Comparison of ENCODE assay signal across 16 cellular contexts in the genomic region with DNA sequence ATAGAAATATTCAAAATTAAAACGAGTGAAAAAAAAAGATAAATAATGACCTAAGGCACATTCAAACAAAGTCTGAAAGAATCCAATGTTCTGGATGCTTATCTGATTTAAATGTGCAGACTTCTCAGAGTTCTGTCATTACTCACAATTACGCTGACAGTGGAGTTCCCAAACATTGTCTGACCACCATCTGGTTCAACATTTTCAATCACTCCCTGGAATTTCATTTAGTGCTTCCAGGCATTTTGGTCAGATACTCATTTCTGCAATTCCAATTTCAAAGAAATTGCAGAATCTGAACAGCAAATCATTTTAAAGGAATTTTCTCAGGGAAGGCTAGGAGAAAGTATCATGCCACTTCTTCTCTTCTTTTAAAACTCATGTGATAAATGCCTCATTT.
A peak's percentile ranks its signal among the peaks of the same experiment; 100 is the strongest.
DNase-seq lines count a peak whose midpoint lies in the region; ATAC-seq lines count a peak whose summit lies in the region.
"Had no signal": no experiment of that assay in that cellular context is flagged by ENCODE, and none has a peak within 500 bp of the region (broad histone marks: within the 10 kb centered on the region; RNA-seq: fewer than 3 reads in every experiment).

No MANE protein-coding gene starts in this region.

- no peak overlapping the region for H3K4me3 Mint-ChIP-seq in activated CD8-positive, alpha-beta T cell treated with anti-CD3 and anti-CD28 coated beads, Interleukin-2, amount 10 ng/mL, durations not matched to agents 7 days and 5 days

- POLR2A ChIA-PET in activated CD8-positive, alpha-beta T cell treated with anti-CD3 and anti-CD28 coated beads, Interleukin-2, amount 10 ng/mL, durations not matched to agents 7 days and 5 days (lab: Charles Lee), result no interaction called here

- H3K27me3 Mint-ChIP-seq in activated CD8-positive, alpha-beta T cell treated with anti-CD3 and anti-CD28 coated beads, Interleukin-2, amount 10 ng/mL, durations not matched to agents 7 days and 5 days (ENCODE audit: low read depth), result no peaks in the 10 kb centered on the region

- H3K27me3 ChIP-seq in effector memory CD4-positive, alpha-beta T cell (replicated peaks; ENCODE audit: control insufficient read depth, insufficient read depth, low read length, poor library complexity, severe bottlenecking), result no peaks in the 10 kb centered on the region
- no peaks in the 10 kb centered on the region for H3K27me3 ChIP-seq in SJCRH30
- H3K27me3 ChIP-seq: vagina had no signal

- no peaks in the 10 kb centered on the region for H3K9me3 Mint-ChIP-seq in activated CD8-positive, alpha-beta T cell treated with anti-CD3 and anti-CD28 coated beads, Interleukin-2, amount 10 ng/mL, durations not matched to agents 7 days and 5 days (ENCODE audit: insufficient read depth)

- H3K27ac Mint-ChIP-seq in activated CD8-positive, alpha-beta T cell treated with anti-CD3 and anti-CD28 coated beads, Interleukin-2, amount 10 ng/mL, durations not matched to agents 7 days and 5 days, result no peak overlapping the region

- no peaks in the 10 kb centered on the region for H3K9me3 ChIP-seq in effector memory CD4-positive, alpha-beta T cell (ENCODE audit: control insufficient read depth, low read length)
- no peaks in the 10 kb centered on the region for H3K9me3 ChIP-seq in SJCRH30 (replicated peaks)
- H3K9me3 ChIP-seq: vagina had no signal

- H3K36me3 Mint-ChIP-seq in activated CD8-positive, alpha-beta T cell treated with anti-CD3 and anti-CD28 coated beads, Interleukin-2, amount 10 ng/mL, durations not matched to agents 7 days and 5 days (ENCODE audit: low read depth), result no peaks in the 10 kb centered on the region

- ATAC-seq in activated CD8-positive, alpha-beta T cell treated with anti-CD3 and anti-CD28 coated beads, Interleukin-2, amount 10 ng/mL, durations not matched to agents 7 days and 5 days, result no peak
- ATAC-seq in GM18498 (IDR thresholded peaks at IDR 0.05; ENCODE audit: unreplicated experiment), result no peak

- peaks cover 18% of the 10 kb centered on the region for H3K4me1 Mint-ChIP-seq in activated CD8-positive, alpha-beta T cell treated with anti-CD3 and anti-CD28 coated beads, Interleukin-2, amount 10 ng/mL, durations not matched to agents 7 days and 5 days (ENCODE audit: low read depth)

- H3K36me3 ChIP-seq in effector memory CD4-positive, alpha-beta T cell (ENCODE audit: control insufficient read depth, insufficient read depth, low read length), result no peaks in the 10 kb centered on the region
- no peaks in the 10 kb centered on the region for H3K36me3 ChIP-seq in SJCRH30
- H3K36me3 ChIP-seq: vagina had no signal

- DNase-seq in A172 (ENCODE audit: low spot score) (peak; percentile 40), GM04504 (ENCODE audit: low read depth) (peak; percentile 86), amniotic epithelial cell (ENCODE audit: low read depth) (peak; percentile 95), foreskin melanocyte (peak; percentile 73), SJCRH30 (no peak)
- no peak for DNase-seq in activated CD8-positive, alpha-beta T cell treated with anti-CD3 and anti-CD28 coated beads, Interleukin-2, amount 10 ng/mL, durations not matched to agents 7 days and 5 days
- DNase-seq in effector memory CD4-positive, alpha-beta T cell, result no peak
- DNase-seq: ACHN; activated T-cell treated with anti-CD3 and anti-CD28 coated beads, Interleukin-2, amount 50 U/mL, for 1 hour; DND-41; NCI-H1694 treated with DMSO at 0.1 percent for 48 hours; stimulated activated CD4-positive, alpha-beta T cell treated with anti-CD3 and anti-CD28 coated beads, Interleukin-15, amount 100 ng/mL, for 24 hours; stimulated activated CD8-positive, alpha-beta memory T cell treated with anti-CD3 and anti-CD28 coated beads, Interleukin-4, amount 100 ng/mL, for 48 hours had no signal

- no peaks in the 10 kb centered on the region for H3K4me1 ChIP-seq in effector memory CD4-positive, alpha-beta T cell (ENCODE audit: control insufficient read depth, insufficient read depth, low read length, poor library complexity, severe bottlenecking)
- H3K4me1 ChIP-seq in SJCRH30, result no peaks in the 10 kb centered on the region; the same call in 1 of the 2 replicates
- H3K4me1 ChIP-seq: vagina had no signal

- H3K27ac ChIP-seq in effector memory CD4-positive, alpha-beta T cell (ENCODE audit: insufficient read depth, low read length, poor library complexity, severe bottlenecking), result no peak overlapping the region
- no peak overlapping the region for H3K27ac ChIP-seq in SJCRH30
- H3K27ac ChIP-seq: vagina had no signal

- H3K4me3 ChIP-seq in effector memory CD4-positive, alpha-beta T cell (ENCODE audit: insufficient read depth, low read depth, low read length, poor library complexity, severe bottlenecking), result no peak overlapping the region
- no peak overlapping the region for H3K4me3 ChIP-seq in SJCRH30
- H3K4me3 ChIP-seq: lung, vagina had no signal

- CTCF ChIA-PET in activated CD8-positive, alpha-beta T cell treated with anti-CD3 and anti-CD28 coated beads, Interleukin-2, amount 10 ng/mL, durations not matched to agents 7 days and 5 days (lab: Charles Lee), result no interaction called here

Comparison
In these comparisons a context has a peak if more than half of its experiments do, and no peak if none do; other contexts are left out.
1. DNase-seq: peak in A172 (single experiment), GM04504 (single experiment), amniotic epithelial cell (single experiment) and foreskin melanocyte (single experiment); none in activated CD8-positive, alpha-beta T cell treated with anti-CD3 and anti-CD28 coated beads, Interleukin-2, amount 10 ng/mL, durations not matched to agents 7 days and 5 days (single experiment), effector memory CD4-positive, alpha-beta T cell (0 of 3) and SJCRH30 (0 of 2).